Comparison of ENCODE assay signal across 1 cellular context in genomic region chr20:46363874-46364669, GRCh38.
TF ChIP-seq lines count a peak whose summit lies in the region.

No MANE protein-coding gene starts in this region.

TF ChIP-seq in HCT116, 20 proteins besides CTCF, POLR2A, EP300 and RAD21 (continued from another document):
- TF ChIP-seq REST (IDR thresholded peaks at IDR 0.05; ENCODE audit: low read depth), result no peak
- peak; percentile 55; the same call in 1 of the 2 replicates for TF ChIP-seq EGR1 (IDR thresholded peaks at IDR 0.05; ENCODE audit: low read depth)
- peak; percentile 79 for TF ChIP-seq ZFX (IDR thresholded peaks at IDR 0.05)
- no peak for TF ChIP-seq ZNF274 (IDR thresholded peaks at IDR 0.05; ENCODE audit: low read depth, low read length)
- TF ChIP-seq EZH2 (IDR thresholded peaks at IDR 0.05), result no peak
- no peak for TF ChIP-seq ZBTB33 (IDR thresholded peaks at IDR 0.05; ENCODE audit: extremely low read depth, insufficient replicate concordance, low read length)
- TF ChIP-seq CEBPB (IDR thresholded peaks at IDR 0.05; ENCODE audit: low read depth), result no peak
- no peak for TF ChIP-seq TCF7L2 (IDR thresholded peaks at IDR 0.05; ENCODE audit: borderline replicate concordance, extremely low read depth, insufficient read depth, insufficient read length)
- TF ChIP-seq POLR2AphosphoS5 (IDR thresholded peaks at IDR 0.05; ENCODE audit: low read depth, low read length), result peak; percentile 87
- TF ChIP-seq SIN3A (IDR thresholded peaks at IDR 0.05; ENCODE audit: low read depth), result peak; percentile 74; the same call in 1 of the 2 replicates
- peak; percentile 35; the same call in 1 of the 2 replicates for TF ChIP-seq SP1 (IDR thresholded peaks at IDR 0.05; ENCODE audit: low read depth)
- no peak for TF ChIP-seq FOSL1 (IDR thresholded peaks at IDR 0.05; ENCODE audit: low read depth)
- TF ChIP-seq YY1 (IDR thresholded peaks at IDR 0.05; ENCODE audit: extremely low read depth, insufficient replicate concordance, low read depth, low read length), result peak; percentile 5
- TF ChIP-seq CBX3 (IDR thresholded peaks at IDR 0.05; ENCODE audit: low read depth), result no peak; the same call in 1 of the 2 replicates
- no peak for TF ChIP-seq SRF (IDR thresholded peaks at IDR 0.05; ENCODE audit: low read depth)
- TF ChIP-seq JUND (IDR thresholded peaks at IDR 0.05), result no peak
